22 cellular contexts compared by ENCODE assay signal in genomic region chr4:124530464-124531077, GRCh38.
DNase-seq lines count a peak whose midpoint lies in the region; ATAC-seq, FAIRE-seq and TF ChIP-seq lines count a peak whose summit lies in the region.
"Had no signal": no experiment of that assay in that cellular context is flagged by ENCODE, and none has a peak within 500 bp of the region (broad histone marks: within the 10 kb centered on the region; RNA-seq: fewer than 3 reads in every experiment).

No MANE protein-coding gene starts in this region.

- no peaks in the 10 kb centered on the region for H3K36me3 ChIP-seq in bronchial epithelial cell (ENCODE audit: control insufficient read depth, insufficient read depth, low read length)
- H3K36me3 ChIP-seq: gastrocnemius medialis, MG63, vagina had no signal

- H3K27me3 Mint-ChIP-seq in T-cell, result no peaks in the 10 kb centered on the region
- H3K27me3 Mint-ChIP-seq: activated CD8-positive, alpha-beta T cell treated with anti-CD3 and anti-CD28 coated beads for 36 hours; CD4-positive, alpha-beta T cell had no signal

- no peaks in the 10 kb centered on the region for H3K4me1 Mint-ChIP-seq in T-cell

- no peak for FAIRE-seq in bronchial epithelial cell (lab: Jason Lieb, UNC)

- peaks cover 0 to 7% (median 0%) of the 10 kb centered on the region in 3 donors for H3K9me3 Mint-ChIP-seq in T-cell
- H3K9me3 Mint-ChIP-seq: activated CD8-positive, alpha-beta T cell treated with anti-CD3 and anti-CD28 coated beads for 36 hours; activated naive CD4-positive, alpha-beta T cell treated with anti-CD3 and anti-CD28 coated beads for 36 hours; CD4-positive, alpha-beta T cell; endodermal cell had no signal

- no peak overlapping the region for H3K4me3 Mint-ChIP-seq in T-cell
- H3K4me3 Mint-ChIP-seq: activated CD8-positive, alpha-beta T cell treated with anti-CD3 and anti-CD28 coated beads for 36 hours; activated naive CD4-positive, alpha-beta T cell treated with anti-CD3 and anti-CD28 coated beads for 36 hours; CD4-positive, alpha-beta T cell; endodermal cell had no signal

- peak; percentile 33 for DNase-seq in AG09309 (ENCODE audit: low read depth)
- peak; percentile 48 for DNase-seq in HT-29 (ENCODE audit: low spot score)
- peak; percentile 12 for DNase-seq in bronchial epithelial cell (ENCODE audit: low read depth)
- DNase-seq in left lobe of liver (ENCODE audit: low spot score), result peak; percentile 61
- DNase-seq in NCI-H1105 treated with DMSO at 0.1 percent for 48 hours (lab: John Stamatoyannopoulos, UW), result no peak
- DNase-seq in NCI-H82 (lab: John Stamatoyannopoulos, UW), result no peak
- DNase-seq in T-cell, result no peak
- DNase-seq: activated CD4-positive, CD25-positive, alpha-beta regulatory T cell; activated CD8-positive, alpha-beta T cell treated with anti-CD3 and anti-CD28 coated beads for 36 hours; activated naive CD4-positive, alpha-beta T cell treated with anti-CD3 and anti-CD28 coated beads for 36 hours; activated T-cell treated with anti-CD3 and anti-CD28 coated beads, Interleukin-2, amount 50 U/mL, for 1 hour; aorta; CD4-positive, alpha-beta T cell; DMS53; endodermal cell; gastrocnemius medialis; MG63; NCI-H146; NCI-H2227 treated with DMSO at 0.1 percent for 48 hours had no signal

- no peak for TF ChIP-seq CTCF in AG09309 (IDR thresholded peaks at IDR 0.05; ENCODE audit: control insufficient read depth, insufficient read depth, low read depth, low read length, missing control alignments)
- no peak for TF ChIP-seq CTCF in bronchial epithelial cell (IDR thresholded peaks at IDR 0.05; ENCODE audit: insufficient read depth, low read length, severe bottlenecking)

- H3K27ac Mint-ChIP-seq in T-cell, result no peak overlapping the region
- H3K27ac Mint-ChIP-seq: activated CD8-positive, alpha-beta T cell treated with anti-CD3 and anti-CD28 coated beads for 36 hours; activated naive CD4-positive, alpha-beta T cell treated with anti-CD3 and anti-CD28 coated beads for 36 hours; CD4-positive, alpha-beta T cell; endodermal cell had no signal

- H3K27me3 ChIP-seq in bronchial epithelial cell (ENCODE audit: control insufficient read depth, insufficient read depth, low read length), result no peaks in the 10 kb centered on the region
- H3K27me3 ChIP-seq: gastrocnemius medialis, MG63, vagina had no signal

- CTCF ChIA-PET in T-cell (lab: Charles Lee), result no interaction called here

- ATAC-seq in left lobe of liver (peak; percentile 95), HG03342 (IDR thresholded peaks at IDR 0.05; ENCODE audit: unreplicated experiment) (no peak), T-cell (replicated peaks in 1 of 4) (no peak)
- ATAC-seq: activated CD8-positive, alpha-beta T cell treated with anti-CD3 and anti-CD28 coated beads for 36 hours; gastrocnemius medialis; Panc1 had no signal

- POLR2A ChIA-PET in T-cell (lab: Charles Lee), result no interaction called here

- H3K36me3 Mint-ChIP-seq in T-cell, result no peaks in the 10 kb centered on the region

- H3K4me3 ChIP-seq in AG09309 (ENCODE audit: control insufficient read depth, low read depth, low read length) (no peak overlapping the region), bronchial epithelial cell (ENCODE audit: low read depth, low read length) (no peak overlapping the region)
- H3K4me3 ChIP-seq: gastrocnemius medialis, MG63, vagina had no signal

Comparison
In these comparisons a context has a peak if more than half of its experiments do, and no peak if none do; other contexts are left out.
1. DNase-seq: peak in AG09309 (single experiment), HT-29 (single experiment), bronchial epithelial cell (single experiment) and left lobe of liver (single experiment); none in NCI-H1105 treated with DMSO at 0.1 percent for 48 hours (single experiment), NCI-H82 (single experiment) and T-cell (0 of 34).